In the genomic region with DNA sequence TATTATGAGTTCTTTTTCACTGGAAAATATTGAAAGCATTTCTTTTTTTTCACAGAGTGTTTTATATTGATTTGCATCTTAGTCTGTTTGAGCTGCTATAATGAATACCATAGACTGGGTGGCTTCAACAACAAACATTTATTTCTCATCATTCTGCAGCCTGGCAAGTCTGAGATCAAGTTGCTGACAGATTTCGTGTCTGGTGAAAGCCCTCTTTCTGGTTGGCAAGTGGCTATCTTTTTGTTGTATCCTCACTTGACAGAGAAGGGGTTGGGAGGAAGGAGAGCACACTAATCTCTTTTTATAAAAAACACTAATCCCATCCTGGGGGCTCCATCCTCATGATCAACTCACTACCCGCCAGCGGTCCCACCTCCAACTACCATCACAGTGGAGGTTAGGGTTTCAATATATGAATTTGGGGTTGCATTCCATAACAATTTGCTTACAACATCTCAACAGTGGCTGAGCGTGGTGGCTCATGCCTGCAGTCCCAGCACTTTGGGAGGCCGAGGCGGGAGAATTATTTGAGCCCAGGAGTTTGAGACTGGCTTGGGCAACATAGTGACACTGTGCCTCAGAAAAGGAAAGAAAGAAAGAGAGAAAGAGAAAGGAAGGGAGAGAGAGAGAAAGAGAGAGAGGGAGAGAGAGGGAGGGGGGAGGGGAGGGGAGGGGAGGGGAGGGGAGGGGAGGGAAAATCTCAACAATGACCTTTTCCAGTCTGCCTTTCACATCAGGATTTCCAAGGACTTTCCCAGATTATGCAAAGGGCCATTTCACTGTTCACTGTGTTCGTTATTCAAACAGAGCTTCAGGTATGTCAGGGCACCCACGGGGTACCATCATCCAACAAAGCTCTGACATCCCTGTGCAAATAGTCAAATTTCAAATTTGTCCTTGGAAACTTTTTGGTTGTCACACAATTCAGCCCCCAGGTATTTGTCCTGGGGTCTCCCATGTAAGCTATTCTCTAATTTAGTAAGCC, we compare ENCODE assay signal across 13 cellular contexts.
DNase-seq lines count a peak whose midpoint lies in the region; ATAC-seq and TF ChIP-seq lines count a peak whose summit lies in the region.
"Had no signal": no experiment of that assay in that cellular context is flagged by ENCODE, and none has a peak within 500 bp of the region (broad histone marks: within the 10 kb centered on the region; RNA-seq: fewer than 3 reads in every experiment).

No MANE protein-coding gene starts in this region.

- H3K9me3 ChIP-seq in adrenal gland (replicated peaks in 1 of 3) (no peaks in the 10 kb centered on the region), iPS-18a (ENCODE audit: control insufficient read depth, low read depth, low read length) (no peaks in the 10 kb centered on the region), lower lobe of right lung (no peaks in the 10 kb centered on the region)
- H3K9me3 ChIP-seq: neutrophil had no signal

- H3K4me1 ChIP-seq in adrenal gland (replicated peaks in 1 of 2), result peaks cover 9 to 14% of the 10 kb centered on the region in 2 donors
- H3K4me1 ChIP-seq in iPS-18a (ENCODE audit: control insufficient read depth, low read depth, low read length), result peaks cover 36% of the 10 kb centered on the region
- H3K4me1 ChIP-seq in lower lobe of right lung, result no peaks in the 10 kb centered on the region

- H3K4me3 ChIP-seq in adrenal gland (no peak overlapping the region), iPS-18a (ENCODE audit: low read length) (no peak overlapping the region), skin epidermis (no peak overlapping the region), lower lobe of right lung (no peak overlapping the region)

- peak overlapping the region; percentile 21 for H3K4me3 Mint-ChIP-seq in HFFc6
- no peak overlapping the region for H3K4me3 Mint-ChIP-seq in activated T-cell treated with anti-CD3 and anti-CD28 coated beads, Interleukin-2, amount 50 U/mL, for 24 hours
- H3K4me3 Mint-ChIP-seq: activated naive CD4-positive, alpha-beta T cell treated with anti-CD3 and anti-CD28 coated beads, Interleukin-2, amount 50 U/mL, for 24 hours; T-helper 1 cell treated with Interleukin-12 subunit alpha and Interleukin-12 subunit beta and Interleukin-4 antibody, amounts not matched to agents 30 μg/mL and 1 μg/mL, for 36 hours had no signal

- H3K27me3 ChIP-seq in adrenal gland (no peaks in the 10 kb centered on the region), iPS-18a (ENCODE audit: control insufficient read depth, insufficient read depth, low read length) (no peaks in the 10 kb centered on the region), lower lobe of right lung (ENCODE audit: low read depth) (no peaks in the 10 kb centered on the region)

- TF ChIP-seq POLR2A in adrenal gland (IDR thresholded peaks at IDR 0.05), result no peak

- H3K9ac ChIP-seq in iPS-18a (ENCODE audit: low read length), result peak overlapping the region; percentile 67

- no peaks in the 10 kb centered on the region for H3K36me3 ChIP-seq in adrenal gland (replicated peaks in 1 of 2)
- no peaks in the 10 kb centered on the region for H3K36me3 ChIP-seq in iPS-18a (ENCODE audit: control insufficient read depth, low read depth, low read length)
- no peaks in the 10 kb centered on the region for H3K36me3 ChIP-seq in lower lobe of right lung
- H3K36me3 ChIP-seq: neutrophil had no signal

- H3K4me1 Mint-ChIP-seq in HFFc6 (ENCODE audit: low read depth), result peaks cover 71% of the 10 kb centered on the region
- no peaks in the 10 kb centered on the region for H3K4me1 Mint-ChIP-seq in activated T-cell treated with anti-CD3 and anti-CD28 coated beads, Interleukin-2, amount 50 U/mL, for 24 hours (ENCODE audit: low read depth)
- H3K4me1 Mint-ChIP-seq: activated naive CD4-positive, alpha-beta T cell treated with anti-CD3 and anti-CD28 coated beads, Interleukin-2, amount 50 U/mL, for 24 hours had no signal

- no peak for TF ChIP-seq CTCF in HFFc6 (IDR thresholded peaks at IDR 0.05)
- TF ChIP-seq CTCF in adrenal gland (IDR thresholded peaks at IDR 0.05), result no peak
- TF ChIP-seq CTCF in lower lobe of right lung (IDR thresholded peaks at IDR 0.05), result no peak

- H3K27me3 Mint-ChIP-seq in HFFc6 (ENCODE audit: insufficient read depth), result peaks cover 2% of the 10 kb centered on the region; the same call in 1 of the 2 replicates
- peaks cover 7% of the 10 kb centered on the region for H3K27me3 Mint-ChIP-seq in activated T-cell treated with anti-CD3 and anti-CD28 coated beads, Interleukin-2, amount 50 U/mL, for 24 hours

- H3K36me3 Mint-ChIP-seq in HFFc6 (ENCODE audit: low read depth), result no peaks in the 10 kb centered on the region
- no peaks in the 10 kb centered on the region for H3K36me3 Mint-ChIP-seq in activated T-cell treated with anti-CD3 and anti-CD28 coated beads, Interleukin-2, amount 50 U/mL, for 24 hours (ENCODE audit: low read depth)

- H3K27ac ChIP-seq in adrenal gland, result peak overlapping the region; percentile 23 to 78 (median 63)
- peak overlapping the region; percentile 86 for H3K27ac ChIP-seq in iPS-18a (ENCODE audit: low read length)
- H3K27ac ChIP-seq in skin epidermis, result peak overlapping the region in 18 of 21 experiments; percentile 1 to 79 (median 38)
- no peak overlapping the region for H3K27ac ChIP-seq in lower lobe of right lung
- H3K27ac ChIP-seq: neutrophil had no signal

- intact Hi-C loops in adrenal gland (cut with DNase I), result no loop called here
- intact Hi-C loops in lower lobe of right lung (cut with DNase I), result no loop called here

- ATAC-seq in GM19351 (IDR thresholded peaks at IDR 0.05; ENCODE audit: unreplicated experiment), result no peak
- no peak for ATAC-seq in lower lobe of right lung

- DNase-seq in HFFc6 (no peak), adrenal gland (no peak), pons (ENCODE audit: low spot score) (no peak), lower lobe of right lung (no peak)
- no peak for DNase-seq in activated T-cell treated with anti-CD3 and anti-CD28 coated beads, Interleukin-2, amount 50 U/mL, for 24 hours
- DNase-seq: activated CD4-positive, alpha-beta T cell treated with anti-CD3 and anti-CD28 coated beads, Interleukin-2, amount 50 U/mL, for 4 hours; NCI-H1105 treated with DMSO at 0.1 percent for 48 hours had no signal

- 88 to 95% (median 90%) methylated on average over 8 of the region's 8 CpGs for WGBS in adrenal gland, 4 donors

- H3K27ac Mint-ChIP-seq in HFFc6, result peak overlapping the region; percentile 95
- H3K27ac Mint-ChIP-seq in activated T-cell treated with anti-CD3 and anti-CD28 coated beads, Interleukin-2, amount 50 U/mL, for 24 hours, result no peak overlapping the region
- H3K27ac Mint-ChIP-seq: activated naive CD4-positive, alpha-beta T cell treated with anti-CD3 and anti-CD28 coated beads, Interleukin-2, amount 50 U/mL, for 24 hours; T-helper 1 cell treated with Interleukin-12 subunit alpha and Interleukin-12 subunit beta and Interleukin-4 antibody, amounts not matched to agents 30 μg/mL and 1 μg/mL, for 36 hours had no signal

- H3K9me3 Mint-ChIP-seq in HFFc6, result no peaks in the 10 kb centered on the region
- H3K9me3 Mint-ChIP-seq in activated T-cell treated with anti-CD3 and anti-CD28 coated beads, Interleukin-2, amount 50 U/mL, for 24 hours, result no peaks in the 10 kb centered on the region
- H3K9me3 Mint-ChIP-seq: activated naive CD4-positive, alpha-beta T cell treated with anti-CD3 and anti-CD28 coated beads, Interleukin-2, amount 50 U/mL, for 24 hours; T-helper 1 cell treated with Interleukin-12 subunit alpha and Interleukin-12 subunit beta and Interleukin-4 antibody, amounts not matched to agents 30 μg/mL and 1 μg/mL, for 36 hours had no signal
